10 cellular contexts compared by ENCODE assay signal in the genomic region with DNA sequence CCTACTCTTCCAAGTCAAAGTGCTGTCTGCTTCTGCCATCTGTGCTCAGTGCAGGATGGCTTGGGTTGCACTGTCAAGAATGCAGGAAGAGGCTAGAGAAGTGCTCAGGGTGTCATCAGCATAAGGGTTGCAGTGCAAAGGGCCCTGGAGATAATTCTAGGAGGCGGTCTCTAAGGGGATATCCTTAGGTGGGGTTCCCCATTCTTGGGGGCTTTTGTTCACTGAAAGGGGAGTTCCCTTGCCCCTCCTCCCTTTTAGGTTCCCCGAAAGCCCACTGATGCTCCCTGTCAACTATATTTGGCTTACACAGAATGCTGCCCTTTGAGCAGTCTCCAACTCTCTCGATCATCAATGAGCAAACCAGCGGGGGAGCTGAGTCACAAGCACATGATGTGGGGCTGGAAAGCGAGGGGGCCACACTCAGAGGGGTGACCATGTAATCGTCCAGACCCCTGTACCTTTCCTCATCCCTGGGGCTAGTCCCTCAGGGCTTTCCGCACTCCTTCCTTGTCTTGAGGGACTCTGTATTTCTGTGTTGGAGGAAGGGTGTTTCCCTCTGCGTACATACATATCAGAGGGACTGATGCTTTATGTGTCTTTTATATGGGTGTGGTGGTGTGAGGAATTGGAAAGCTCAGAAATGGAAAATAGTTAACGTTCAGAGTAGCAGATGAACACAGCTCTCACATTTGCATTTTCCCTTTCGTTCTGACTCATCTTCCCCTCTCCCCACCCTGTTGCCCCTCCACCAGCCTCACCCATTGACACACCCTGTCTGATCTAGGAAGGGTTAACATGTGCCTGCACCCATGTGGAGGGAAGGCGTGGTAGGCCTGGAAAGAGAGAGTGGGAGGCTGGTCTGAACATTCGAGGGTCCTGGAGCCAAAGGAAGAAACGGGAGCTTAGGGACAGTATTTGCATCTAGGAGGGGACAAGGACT. TPM values are rescaled to one million over a fixed set of nuclear protein-coding genes. Genes with fewer than 3 reads are reported as not detected.
DNase-seq lines count a peak whose midpoint lies in the region; ATAC-seq and TF ChIP-seq lines count a peak whose summit lies in the region.
"Had no signal": no experiment of that assay in that cellular context is flagged by ENCODE, and none has a peak within 500 bp of the region (broad histone marks: within the 10 kb centered on the region; RNA-seq: fewer than 3 reads in every experiment).

No MANE protein-coding gene starts in this region.

- H2BK15ac ChIP-seq in H9 (ENCODE audit: low read depth, low read length) = no peak overlapping the region

- WGBS in H9 (ENCODE audit: extremely low coverage, insufficient read length, low lambda C conversion rate) = no CpG with 5 or more reads among the region's 13 CpGs

- H3K14ac ChIP-seq in H9 (ENCODE audit: insufficient read depth, low read length) = no peak overlapping the region

- no peak overlapping the region for H3K4ac ChIP-seq in H9 (ENCODE audit: low read depth, low read length)

- POLR2A ChIA-PET in activated CD4-positive, alpha-beta memory T cell treated with anti-CD3 and anti-CD28 coated beads, Interleukin-2, amount 10 ng/mL, durations not matched to agents 7 days and 5 days (lab: Charles Lee) = interaction anchor here (0.8 to 6.8 kb wide), 15 partner anchors 8 to 283 kb away, joined by 3 to 160 read pairs (median 7); partner anchors contain the start of genes COX6B1, HAUS5, IGFLR1 and LIN37

- no peak overlapping the region for H3K27ac ChIP-seq in H9 (ENCODE audit: insufficient read length, low read depth, low read length)
- H3K27ac ChIP-seq: gastroesophageal sphincter had no signal

- no peak overlapping the region; a peak in 2 of 7 replicates for H3K27ac Mint-ChIP-seq in H9
- peak overlapping the region; percentile 99 for H3K27ac Mint-ChIP-seq in activated CD4-positive, alpha-beta memory T cell treated with anti-CD3 and anti-CD28 coated beads, Interleukin-2, amount 10 ng/mL, durations not matched to agents 7 days and 5 days

- no peaks in the 10 kb centered on the region for H3K9me3 Mint-ChIP-seq in H9
- H3K9me3 Mint-ChIP-seq in activated CD4-positive, alpha-beta memory T cell treated with anti-CD3 and anti-CD28 coated beads, Interleukin-2, amount 10 ng/mL, durations not matched to agents 7 days and 5 days = no peaks in the 10 kb centered on the region

- H3K79me2 ChIP-seq in H9 (ENCODE audit: insufficient read depth, low read length) = no peaks in the 10 kb centered on the region; the same call in 1 of the 2 replicates

- H3K79me1 ChIP-seq in H9 (ENCODE audit: insufficient read depth, low read depth, low read length, poor library complexity, severe bottlenecking) = no peaks in the 10 kb centered on the region

- no peak overlapping the region for H3K18ac ChIP-seq in H9 (ENCODE audit: insufficient read length, low read depth, low read length)

- H3T11ph ChIP-seq in H9 (ENCODE audit: low read length) = no peak overlapping the region

- H2AK5ac ChIP-seq in H9 (ENCODE audit: insufficient read length, low read length) = no peak overlapping the region

- H3K4me1 ChIP-seq in H9 (ENCODE audit: insufficient read depth, low read length) = peaks cover 10% of the 10 kb centered on the region; the same call in 1 of the 2 replicates

- TF ChIP-seq POLR2A in GM18505 (IDR thresholded peaks at IDR 0.05; ENCODE audit: borderline replicate concordance, extremely low read depth, insufficient read depth, insufficient read length) = peak; percentile 50

- H3K9me3 ChIP-seq in H9 (ENCODE audit: control insufficient read depth, low read depth, low read length) = no peaks in the 10 kb centered on the region
- H3K9me3 ChIP-seq: gastroesophageal sphincter had no signal

- H3K27me3 Mint-ChIP-seq in H9 (ENCODE audit: low read depth) = peaks cover 7% of the 10 kb centered on the region
- H3K27me3 Mint-ChIP-seq in activated CD4-positive, alpha-beta memory T cell treated with anti-CD3 and anti-CD28 coated beads, Interleukin-2, amount 10 ng/mL, durations not matched to agents 7 days and 5 days = no peaks in the 10 kb centered on the region

- no peak overlapping the region for H4K91ac ChIP-seq in H9 (ENCODE audit: insufficient read length, low read depth, low read length)

- no peak overlapping the region for H3K56ac ChIP-seq in H9 (ENCODE audit: insufficient read length, low read depth, low read length)

- no peak overlapping the region for H2BK5ac ChIP-seq in H9 (ENCODE audit: insufficient read length, low read length)

- H3K23me2 ChIP-seq in H9 (ENCODE audit: insufficient read length, low read depth, low read length, poor library complexity, severe bottlenecking) = peaks cover 8% of the 10 kb centered on the region

- H3K23ac ChIP-seq in H9 (ENCODE audit: insufficient read length, low read depth, low read length) = no peak overlapping the region

- ATAC-seq in GM18505 (IDR thresholded peaks at IDR 0.05; ENCODE audit: unreplicated experiment) (peak; percentile 46), HG02623 (IDR thresholded peaks at IDR 0.05; ENCODE audit: unreplicated experiment) (no peak), GM19324 (IDR thresholded peaks at IDR 0.05; ENCODE audit: low FRiP score, unreplicated experiment) (no peak)
- ATAC-seq: gastroesophageal sphincter had no signal

- CTCF ChIA-PET in activated CD4-positive, alpha-beta memory T cell treated with anti-CD3 and anti-CD28 coated beads, Interleukin-2, amount 10 ng/mL, durations not matched to agents 7 days and 5 days (lab: Charles Lee) = interaction anchor here (0.7 to 10.3 kb wide), 10 partner anchors 9 to 242 kb away, joined by 3 to 131 read pairs (median 5); partner anchors contain the start of genes COX6B1, LIN37, PSENEN and U2AF1L4

- H3K4me2 ChIP-seq in H9 (ENCODE audit: insufficient read depth, insufficient read length, low read length) = no peak overlapping the region

- TF ChIP-seq CTCF in H9 (conservative IDR thresholded peaks at IDR 0.05) = no peak

- H2BK12ac ChIP-seq in H9 (ENCODE audit: insufficient read length, low read depth, low read length) = peak overlapping the region; percentile 55

- no peak overlapping the region for H3K9ac ChIP-seq in H9 (ENCODE audit: extremely low read depth, insufficient read length, low read length)

- no peaks in the 10 kb centered on the region for H4K20me1 ChIP-seq in H9 (ENCODE audit: control insufficient read depth, insufficient read depth, insufficient read length)

- peaks cover 0 to 14% (median 6%) of the 10 kb centered on the region in 3 experiments; a peak in 5 of 7 replicates for H3K36me3 Mint-ChIP-seq in H9 (ENCODE audit: insufficient read depth in 1 of 3, low read depth in 3 of 3)
- H3K36me3 Mint-ChIP-seq in activated CD4-positive, alpha-beta memory T cell treated with anti-CD3 and anti-CD28 coated beads, Interleukin-2, amount 10 ng/mL, durations not matched to agents 7 days and 5 days (ENCODE audit: low read depth) = peaks cover 26% of the 10 kb centered on the region

- no peaks in the 10 kb centered on the region for H3K27me3 ChIP-seq in H9 (ENCODE audit: insufficient read depth, low read length)
- H3K27me3 ChIP-seq: gastroesophageal sphincter had no signal

- H3K4me1 Mint-ChIP-seq in H9 = peaks cover 36 to 38% of the 10 kb centered on the region in 2 experiments
- H3K4me1 Mint-ChIP-seq in activated CD4-positive, alpha-beta memory T cell treated with anti-CD3 and anti-CD28 coated beads, Interleukin-2, amount 10 ng/mL, durations not matched to agents 7 days and 5 days = peaks cover 64% of the 10 kb centered on the region

- no peak overlapping the region for H2AFZ ChIP-seq in H9 (ENCODE audit: low read length)

- H4K5ac ChIP-seq in H9 (ENCODE audit: insufficient read length, low read depth, low read length) = no peak overlapping the region

- DNase-seq in H9 (no peak), head of caudate nucleus (no peak), HuH-7.5 (ENCODE audit: low spot score) (no peak)
- DNase-seq in activated CD4-positive, alpha-beta memory T cell treated with anti-CD3 and anti-CD28 coated beads, Interleukin-2, amount 10 ng/mL, durations not matched to agents 7 days and 5 days = peak; percentile 72
- peak in 3 of 4 experiments; percentile 35 to 74 (median 46) for DNase-seq in stimulated activated CD4-positive, alpha-beta T cell treated with anti-CD3 and anti-CD28 coated beads, Interleukin-1b, Interleukin-23, amount 100 ng/mL, for 24 hours (ENCODE audit: low read depth in 4 of 4, low spot score in 1 of 4)
- DNase-seq: NCI-H1417 had no signal

- H2BK20ac ChIP-seq in H9 (ENCODE audit: low read depth, low read length, poor library complexity, severe bottlenecking) = no peak overlapping the region

- intact Hi-C loops in head of caudate nucleus (cut with DNase I) = no loop called here

- H3K4me3 Mint-ChIP-seq in H9 = peak overlapping the region in 1 of 2 experiments; percentile 40; a peak in 1 of 5 replicates
- peak overlapping the region; percentile 64 for H3K4me3 Mint-ChIP-seq in activated CD4-positive, alpha-beta memory T cell treated with anti-CD3 and anti-CD28 coated beads, Interleukin-2, amount 10 ng/mL, durations not matched to agents 7 days and 5 days

- no peak overlapping the region for H2BK120ac ChIP-seq in H9 (ENCODE audit: low read depth, low read length, poor library complexity, severe bottlenecking)

- H4K8ac ChIP-seq in H9 (replicated peaks; ENCODE audit: insufficient read length, low read depth, low read length) = no peak overlapping the region

RNA-seq across cellular contexts. Expression of gene ZBTB32, which starts 6.7 kb away (rescaled TPM):
- 0.13 TPM in 1 of 2 replicates, not detected in the other for total RNA-seq in H9 (2021)
- total RNA-seq in activated CD4-positive, alpha-beta memory T cell treated with anti-CD3 and anti-CD28 coated beads, Interleukin-2, amount 10 ng/mL, durations not matched to agents 7 days and 5 days = 10 to 100 TPM; 94.8 to 96.2 TPM

RNA-seq across cellular contexts. Expression of gene KMT2B, which starts 6.7 kb away (rescaled TPM):
- 47.7 and 50.5 TPM in 2 replicates for total RNA-seq in H9 (2021)
- 10 to 100 TPM; 57.3 to 57.5 TPM for total RNA-seq in activated CD4-positive, alpha-beta memory T cell treated with anti-CD3 and anti-CD28 coated beads, Interleukin-2, amount 10 ng/mL, durations not matched to agents 7 days and 5 days

RNA-seq across cellular contexts. Expression of gene IGFLR1, which starts 31.2 kb away (rescaled TPM):
- total RNA-seq in H9 (2021) = 2.9 and 3.2 TPM in 2 replicates
- total RNA-seq in activated CD4-positive, alpha-beta memory T cell treated with anti-CD3 and anti-CD28 coated beads, Interleukin-2, amount 10 ng/mL, durations not matched to agents 7 days and 5 days = 10 to 100 TPM; 78.9 to 90.5 TPM

RNA-seq across cellular contexts. Expression of gene U2AF1L4, which starts 34.2 kb away (rescaled TPM):
- total RNA-seq in H9 (2021) = 16.8 and 19.2 TPM in 2 replicates
- total RNA-seq in activated CD4-positive, alpha-beta memory T cell treated with anti-CD3 and anti-CD28 coated beads, Interleukin-2, amount 10 ng/mL, durations not matched to agents 7 days and 5 days = 10 to 100 TPM; 35.5 to 36.2 TPM

RNA-seq across cellular contexts. Expression of gene PSENEN, which starts 34.4 kb away (rescaled TPM):
- total RNA-seq in H9 (2021) = 69.7 and 77.7 TPM in 2 replicates
- 10 to 100 TPM; 48.1 to 51.3 TPM for total RNA-seq in activated CD4-positive, alpha-beta memory T cell treated with anti-CD3 and anti-CD28 coated beads, Interleukin-2, amount 10 ng/mL, durations not matched to agents 7 days and 5 days

Comparison
In these comparisons a context has a peak if more than half of its experiments do, and no peak if none do; other contexts are left out.
1. DNase-seq: peak in activated CD4-positive, alpha-beta memory T cell treated with anti-CD3 and anti-CD28 coated beads, Interleukin-2, amount 10 ng/mL, durations not matched to agents 7 days and 5 days (single experiment) and stimulated activated CD4-positive, alpha-beta T cell treated with anti-CD3 and anti-CD28 coated beads, Interleukin-1b, Interleukin-23, amount 100 ng/mL, for 24 hours (3 of 4); none in H9 (single experiment), head of caudate nucleus (0 of 42) and HuH-7.5 (single experiment).
2. RNA of gene ZBTB32, which starts 6.7 kb away (total RNA-seq): 94.8 to 96.2 TPM in activated CD4-positive, alpha-beta memory T cell treated with anti-CD3 and anti-CD28 coated beads, Interleukin-2, amount 10 ng/mL, durations not matched to agents 7 days and 5 days; 0.13 TPM in H9; every median in the first group is over 10 times any median in the second.
3. RNA of gene IGFLR1, which starts 31.2 kb away (total RNA-seq): 78.9 to 90.5 TPM in activated CD4-positive, alpha-beta memory T cell treated with anti-CD3 and anti-CD28 coated beads, Interleukin-2, amount 10 ng/mL, durations not matched to agents 7 days and 5 days; 2.9 to 3.2 TPM in H9; every median in the first group is over 10 times any median in the second.